In the genomic region with DNA sequence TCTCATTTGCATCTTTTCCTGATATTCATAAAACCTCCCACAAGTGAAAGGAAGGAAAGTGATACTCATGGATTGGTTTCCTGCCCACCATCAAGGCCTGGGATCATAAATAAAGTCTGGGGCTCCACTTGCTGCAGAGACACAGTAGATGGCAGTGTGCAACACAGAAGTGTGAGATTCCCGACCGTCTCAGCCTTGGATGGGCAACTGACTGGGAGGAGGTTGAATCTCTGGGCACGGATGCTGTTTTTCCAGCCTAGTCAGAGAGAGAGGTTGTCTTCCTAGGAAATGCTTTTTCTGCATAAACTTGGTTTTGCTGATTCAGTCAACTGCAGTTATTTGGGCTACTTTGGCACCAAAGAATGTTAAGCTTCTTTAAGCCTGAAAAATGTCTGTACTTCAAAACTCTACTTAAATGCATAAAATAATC, we compare ENCODE assay signal across 1 cellular context.
TF ChIP-seq lines count a peak whose summit lies in the region.

No MANE protein-coding gene starts in this region.

TF ChIP-seq in H1, 55 proteins besides CTCF, POLR2A, EP300 and RAD21 (continued from another document):
- TF ChIP-seq, protein P1, sequence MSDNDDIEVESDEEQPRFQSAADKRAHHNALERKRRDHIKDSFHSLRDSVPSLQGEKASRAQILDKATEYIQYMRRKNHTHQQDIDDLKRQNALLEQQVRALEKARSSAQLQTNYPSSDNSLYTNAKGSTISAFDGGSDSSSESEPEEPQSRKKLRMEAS (IDR thresholded peaks at IDR 0.05) = no peak
- TF ChIP-seq CBX5 (IDR thresholded peaks at IDR 0.05; ENCODE audit: low read depth, low read length) (no peak), RFX5 (IDR thresholded peaks at IDR 0.05; ENCODE audit: borderline replicate concordance, low read depth, low read length) (no peak), SAP30 (IDR thresholded peaks at IDR 0.05; ENCODE audit: insufficient read depth, insufficient replicate concordance, low read length) (no peak), HDAC2 (IDR thresholded peaks at IDR 0.05; ENCODE audit: borderline replicate concordance in 1 of 2, low read depth in 2 of 2, low read length in 2 of 2) (no peak), TAF7 (optimal IDR thresholded peaks at IDR 0.05; ENCODE audit: borderline replicate concordance, low read depth, low read length) (no peak), MAFK (IDR thresholded peaks at IDR 0.05; ENCODE audit: low read depth, low read length) (no peak), RNF2 (IDR thresholded peaks at IDR 0.05; ENCODE audit: borderline replicate concordance, low read depth, low read length, missing control alignments, poor library complexity, severe bottlenecking) (no peak), CREB1 (IDR thresholded peaks at IDR 0.05) (no peak)
- TF ChIP-seq, protein P2, sequence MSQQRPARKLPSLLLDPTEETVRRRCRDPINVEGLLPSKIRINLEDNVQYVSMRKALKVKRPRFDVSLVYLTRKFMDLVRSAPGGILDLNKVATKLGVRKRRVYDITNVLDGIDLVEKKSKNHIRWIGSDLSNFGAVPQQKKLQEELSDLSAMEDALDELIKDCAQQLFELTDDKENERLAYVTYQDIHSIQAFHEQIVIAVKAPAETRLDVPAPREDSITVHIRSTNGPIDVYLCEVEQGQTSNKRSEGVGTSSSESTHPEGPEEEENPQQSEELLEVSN (IDR thresholded peaks at IDR 0.05) = no peak
